1 cellular context compared by ENCODE assay signal in genomic region chr5:1801061-1801953, GRCh38.
A peak's percentile ranks its signal among the peaks of the same experiment; 100 is the strongest.
TF ChIP-seq lines count a peak whose summit lies in the region.

Gene NDUFS6, plus strand, starts transcription at chr5:1801407. Its CDS starts 11 bp downstream, at chr5:1801418.

TF ChIP-seq in HepG2, 621 proteins besides CTCF, POLR2A, EP300 and RAD21 (continued from another document and continues in another):
- TF ChIP-seq ZBTB44 (CRISPR knock-in tag; IDR thresholded peaks at IDR 0.05) (no peak), ZFP36 (IDR thresholded peaks at IDR 0.05; ENCODE audit: borderline replicate concordance, low read depth, low read length, partially characterized antibody) (no peak), TOE1 (CRISPR knock-in tag; IDR thresholded peaks at IDR 0.05) (0 out of 2 replicates have a peak, but pooled peaks have one; percentile 39), ZNF773 (CRISPR knock-in tag; IDR thresholded peaks at IDR 0.05; ENCODE audit: borderline replicate concordance) (no peak), SMYD3 (CRISPR knock-in tag; IDR thresholded peaks at IDR 0.05) (no peak), ZMYM3 (CRISPR knock-in tag; IDR thresholded peaks at IDR 0.05) (0 out of 2 replicates have a peak, but pooled peaks have one; percentile 50), NRL (CRISPR knock-in tag; IDR thresholded peaks at IDR 0.05; ENCODE audit: borderline replicate concordance) (peak; percentile 35; the same call in 1 of the 2 replicates), MEIS2 (CRISPR knock-in tag; IDR thresholded peaks at IDR 0.05) (peak; percentile 34; the same call in 1 of the 2 replicates), NFE2 (CRISPR knock-in tag; IDR thresholded peaks at IDR 0.05) (no peak), ZBTB40 (IDR thresholded peaks at IDR 0.05) (no peak), ZBTB40 (CRISPR knock-in tag; IDR thresholded peaks at IDR 0.05) (0 out of 2 replicates have a peak, but pooled peaks have one; percentile 50), ZBTB14 (CRISPR knock-in tag; IDR thresholded peaks at IDR 0.05) (no peak), HHEX (CRISPR knock-in tag; IDR thresholded peaks at IDR 0.05) (no peak), MYPOP (CRISPR knock-in tag; IDR thresholded peaks at IDR 0.05) (peak; percentile 100), ZNF318 (CRISPR knock-in tag; IDR thresholded peaks at IDR 0.05) (no peak), ZFP36L2 (CRISPR knock-in tag; IDR thresholded peaks at IDR 0.05) (0 out of 2 replicates have a peak, but pooled peaks have one; percentile 63), SKI (IDR thresholded peaks at IDR 0.05; ENCODE audit: partially characterized antibody) (no peak), TFDP2 (CRISPR knock-in tag; IDR thresholded peaks at IDR 0.05) (peak; percentile 90), CREB3 (CRISPR knock-in tag; IDR thresholded peaks at IDR 0.05) (no peak), GABPA (IDR thresholded peaks at IDR 0.05; ENCODE audit: low read depth, low read length) (no peak), GABPA (CRISPR knock-in tag; IDR thresholded peaks at IDR 0.05; ENCODE audit: low read depth) (no peak), SP140L (CRISPR knock-in tag; IDR thresholded peaks at IDR 0.05; ENCODE audit: borderline replicate concordance) (0 out of 2 replicates have a peak, but pooled peaks have one; percentile 49), HOXA9 (CRISPR knock-in tag; IDR thresholded peaks at IDR 0.05; ENCODE audit: borderline replicate concordance) (no peak), THAP8 (CRISPR knock-in tag; IDR thresholded peaks at IDR 0.05; ENCODE audit: borderline replicate concordance) (no peak; the same call in 1 of the 2 replicates), ZNF275 (CRISPR knock-in tag; IDR thresholded peaks at IDR 0.05; ENCODE audit: borderline replicate concordance) (no peak), ZFP82 (CRISPR knock-in tag; IDR thresholded peaks at IDR 0.05; ENCODE audit: borderline replicate concordance) (0 out of 2 replicates have a peak, but pooled peaks have one; percentile 49), HIVEP1 (CRISPR knock-in tag; IDR thresholded peaks at IDR 0.05) (no peak)
